In the genomic region with DNA sequence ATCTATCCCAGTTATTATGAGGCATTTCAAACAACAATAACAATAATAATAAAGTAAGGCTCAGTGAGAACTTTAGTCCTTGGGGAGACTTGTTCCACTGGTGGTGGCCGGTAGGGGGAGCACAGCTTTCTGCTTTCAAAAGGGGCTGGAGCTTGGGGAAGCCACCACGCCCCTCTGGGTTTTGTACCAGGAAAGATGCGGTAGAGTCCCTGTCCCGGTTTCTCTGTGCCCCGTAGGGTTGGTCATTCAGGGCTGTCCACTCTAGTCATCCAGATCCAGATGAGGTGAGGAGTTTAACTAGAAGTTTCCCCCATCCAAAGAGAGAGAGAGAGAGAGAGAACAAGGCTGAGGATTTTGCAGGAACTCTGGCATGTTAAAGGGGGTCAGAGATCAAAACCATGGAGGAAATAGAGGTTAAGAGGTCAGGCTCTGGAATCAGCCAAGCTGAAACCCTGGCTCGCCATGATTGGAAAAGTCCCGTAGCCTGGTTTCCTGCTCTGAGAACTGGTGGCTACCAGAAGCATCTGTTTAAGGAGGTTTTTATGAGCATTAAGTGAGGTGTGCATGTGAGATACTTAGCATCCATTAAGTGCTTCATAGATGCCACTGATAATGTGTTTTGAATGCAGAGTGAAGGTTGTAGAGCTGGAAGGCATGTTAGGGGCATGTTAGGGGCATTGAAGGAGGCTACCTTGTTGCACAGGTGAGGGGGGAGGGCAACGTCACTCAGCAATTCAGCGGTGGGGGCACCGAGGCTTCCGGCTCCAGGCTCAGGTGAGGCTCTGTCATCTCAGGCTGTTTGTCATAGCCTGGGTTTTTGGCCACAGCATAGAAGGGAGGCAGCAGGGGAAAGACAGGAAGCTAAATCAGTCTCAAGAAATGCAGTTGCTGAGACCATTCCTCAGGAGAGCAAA, we compare ENCODE assay signal across 8 cellular contexts.
DNase-seq lines count a peak whose midpoint lies in the region; ATAC-seq and TF ChIP-seq lines count a peak whose summit lies in the region.

No MANE protein-coding gene starts in this region.

- no peaks in the 10 kb centered on the region for H3K4me1 Mint-ChIP-seq in Caco-2 (ENCODE audit: low read depth, unreplicated experiment)
- peaks cover 2% of the 10 kb centered on the region for H3K4me1 Mint-ChIP-seq in mesothelial cell of epicardium

- no peaks in the 10 kb centered on the region for H3K36me3 ChIP-seq in Caco-2 (ENCODE audit: control insufficient read depth, insufficient read depth, low read length)

- intact Hi-C loops in Caco-2 (cut with micrococcal nuclease; ENCODE audit: unreplicated experiment): no loop called here

- no TSS peak for BruUV-seq in Caco-2 (replicated peaks; lab: Mats Ljungman, UMichigan)

- H3K27ac Mint-ChIP-seq in Caco-2 (ENCODE audit: unreplicated experiment) (no peak overlapping the region), mesothelial cell of epicardium (no peak overlapping the region)

- no peaks in the 10 kb centered on the region for H3K4me1 ChIP-seq in Caco-2

- POLR2A ChIA-PET in Caco-2 (lab: Charles Lee): no interaction called here

- H3K27me3 Mint-ChIP-seq in Caco-2 (ENCODE audit: insufficient read depth, unreplicated experiment) (peaks cover 18% of the 10 kb centered on the region), mesothelial cell of epicardium (ENCODE audit: low read depth) (peaks cover 11% of the 10 kb centered on the region)

- H3K4me3 ChIP-seq in Caco-2 (ENCODE audit: low read depth, low read length): no peak overlapping the region
- H3K4me3 ChIP-seq in cardiac fibroblast (replicated peaks in 1 of 2; ENCODE audit: low read depth in 2 of 2, low read length in 2 of 2): no peak overlapping the region

- peak; percentile 73 to 76 for TF ChIP-seq CTCF in Caco-2 (IDR thresholded peaks at IDR 0.05; ENCODE audit: insufficient read depth in 1 of 2, low read depth in 1 of 2, low read length in 1 of 2, severe bottlenecking in 1 of 2, unreplicated experiment in 1 of 2)
- TF ChIP-seq CTCF in cardiac fibroblast (IDR thresholded peaks at IDR 0.05; ENCODE audit: low read depth, low read length): peak; percentile 75
- peak; percentile 78 for TF ChIP-seq CTCF in mesothelial cell of epicardium (IDR thresholded peaks at IDR 0.05; ENCODE audit: unreplicated experiment)

- CTCF ChIA-PET in Caco-2 (lab: Charles Lee): interaction anchor here (0.9 to 1.0 kb wide), 3 partner anchors 12 to 604 kb away, joined by 3 to 8 read pairs (median 3); no protein-coding TSS in a partner anchor

- peak; percentile 69 to 70 for DNase-seq in Caco-2
- peak; percentile 48 to 62 for DNase-seq in cardiac fibroblast (ENCODE audit: low read depth in 2 of 2)
- DNase-seq in mesothelial cell of epicardium (ENCODE audit: low spot score in 2 of 2, unreplicated experiment in 2 of 2): peak in 1 of 2 experiments; percentile 63
- DNase-seq in NCI-H1092 treated with DMSO at 0.1 percent for 48 hours (lab: John Stamatoyannopoulos, UW): no peak
- DNase-seq in NCI-H524 treated with DMSO at 0.1 percent for 48 hours (lab: John Stamatoyannopoulos, UW): no peak

- ATAC-seq in GM19324 (IDR thresholded peaks at IDR 0.05; ENCODE audit: low FRiP score, unreplicated experiment) (peak; percentile 57), HG03378 (IDR thresholded peaks at IDR 0.05; ENCODE audit: unreplicated experiment) (peak; percentile 74), SK-N-SH treated with all-trans-retinoic acid at 6 μM for 48 hours (peak; percentile 77)

- no peaks in the 10 kb centered on the region for H3K9me3 ChIP-seq in Caco-2

- H3K36me3 Mint-ChIP-seq in Caco-2 (ENCODE audit: insufficient read depth, unreplicated experiment): peaks cover 5% of the 10 kb centered on the region
- no peaks in the 10 kb centered on the region for H3K36me3 Mint-ChIP-seq in mesothelial cell of epicardium

- no peak overlapping the region for H3K4me3 Mint-ChIP-seq in Caco-2 (ENCODE audit: unreplicated experiment)
- no peak overlapping the region for H3K4me3 Mint-ChIP-seq in mesothelial cell of epicardium

- no peaks in the 10 kb centered on the region for H3K27me3 ChIP-seq in Caco-2 (replicated peaks; ENCODE audit: control insufficient read depth, insufficient read depth, low read length)

- H3K9me3 Mint-ChIP-seq in Caco-2 (ENCODE audit: unreplicated experiment): no peaks in the 10 kb centered on the region
- H3K9me3 Mint-ChIP-seq in mesothelial cell of epicardium: no peaks in the 10 kb centered on the region

TF ChIP-seq in SK-N-SH treated with all-trans-retinoic acid at 6 μM for 48 hours, 23 proteins besides CTCF, POLR2A, EP300 and RAD21:
- TF ChIP-seq SNAI2 (CRISPR knock-in tag; IDR thresholded peaks at IDR 0.05): no peak
- TF ChIP-seq ZNF8 (CRISPR knock-in tag; IDR thresholded peaks at IDR 0.05): no peak
- TF ChIP-seq ZNF70 (CRISPR knock-in tag; IDR thresholded peaks at IDR 0.05): no peak
- no peak for TF ChIP-seq PPARA (CRISPR knock-in tag; IDR thresholded peaks at IDR 0.05; ENCODE audit: borderline replicate concordance)
- no peak for TF ChIP-seq ZC3H10 (CRISPR knock-in tag; IDR thresholded peaks at IDR 0.05)
- TF ChIP-seq OSR1 (CRISPR knock-in tag; IDR thresholded peaks at IDR 0.05): no peak
- TF ChIP-seq, protein P1, sequence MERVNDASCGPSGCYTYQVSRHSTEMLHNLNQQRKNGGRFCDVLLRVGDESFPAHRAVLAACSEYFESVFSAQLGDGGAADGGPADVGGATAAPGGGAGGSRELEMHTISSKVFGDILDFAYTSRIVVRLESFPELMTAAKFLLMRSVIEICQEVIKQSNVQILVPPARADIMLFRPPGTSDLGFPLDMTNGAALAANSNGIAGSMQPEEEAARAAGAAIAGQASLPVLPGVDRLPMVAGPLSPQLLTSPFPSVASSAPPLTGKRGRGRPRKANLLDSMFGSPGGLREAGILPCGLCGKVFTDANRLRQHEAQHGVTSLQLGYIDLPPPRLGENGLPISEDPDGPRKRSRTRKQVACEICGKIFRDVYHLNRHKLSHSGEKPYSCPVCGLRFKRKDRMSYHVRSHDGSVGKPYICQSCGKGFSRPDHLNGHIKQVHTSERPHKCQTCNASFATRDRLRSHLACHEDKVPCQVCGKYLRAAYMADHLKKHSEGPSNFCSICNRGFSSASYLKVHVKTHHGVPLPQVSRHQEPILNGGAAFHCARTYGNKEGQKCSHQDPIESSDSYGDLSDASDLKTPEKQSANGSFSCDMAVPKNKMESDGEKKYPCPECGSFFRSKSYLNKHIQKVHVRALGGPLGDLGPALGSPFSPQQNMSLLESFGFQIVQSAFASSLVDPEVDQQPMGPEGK (CRISPR knock-in tag; IDR thresholded peaks at IDR 0.05; ENCODE audit: borderline replicate concordance): no peak
- no peak for TF ChIP-seq ZNF565 (CRISPR knock-in tag; conservative IDR thresholded peaks at IDR 0.05; ENCODE audit: low read depth)
- TF ChIP-seq CSDC2 (CRISPR knock-in tag; IDR thresholded peaks at IDR 0.05): no peak
- TF ChIP-seq ESRRG (CRISPR knock-in tag; IDR thresholded peaks at IDR 0.05): no peak
- no peak for TF ChIP-seq ARNTL (CRISPR knock-in tag; IDR thresholded peaks at IDR 0.05; ENCODE audit: borderline replicate concordance, low read depth)
- TF ChIP-seq ISL1 (CRISPR knock-in tag; IDR thresholded peaks at IDR 0.05): no peak
- no peak for TF ChIP-seq ZFP3 (CRISPR knock-in tag; IDR thresholded peaks at IDR 0.05)
- no peak for TF ChIP-seq TCF4 (CRISPR knock-in tag; IDR thresholded peaks at IDR 0.05; ENCODE audit: borderline replicate concordance)
- TF ChIP-seq GLIS3 (CRISPR knock-in tag; IDR thresholded peaks at IDR 0.05): no peak
- TF ChIP-seq, protein P2, sequence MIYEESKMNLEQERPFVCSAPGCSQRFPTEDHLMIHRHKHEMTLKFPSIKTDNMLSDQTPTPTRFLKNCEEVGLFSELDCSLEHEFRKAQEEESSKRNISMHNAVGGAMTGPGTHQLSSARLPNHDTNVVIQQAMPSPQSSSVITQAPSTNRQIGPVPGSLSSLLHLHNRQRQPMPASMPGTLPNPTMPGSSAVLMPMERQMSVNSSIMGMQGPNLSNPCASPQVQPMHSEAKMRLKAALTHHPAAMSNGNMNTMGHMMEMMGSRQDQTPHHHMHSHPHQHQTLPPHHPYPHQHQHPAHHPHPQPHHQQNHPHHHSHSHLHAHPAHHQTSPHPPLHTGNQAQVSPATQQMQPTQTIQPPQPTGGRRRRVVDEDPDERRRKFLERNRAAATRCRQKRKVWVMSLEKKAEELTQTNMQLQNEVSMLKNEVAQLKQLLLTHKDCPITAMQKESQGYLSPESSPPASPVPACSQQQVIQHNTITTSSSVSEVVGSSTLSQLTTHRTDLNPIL (CRISPR knock-in tag; IDR thresholded peaks at IDR 0.05; ENCODE audit: low read depth): no peak
- no peak for TF ChIP-seq ZFP30 (CRISPR knock-in tag; IDR thresholded peaks at IDR 0.05)
- TF ChIP-seq, protein P3, sequence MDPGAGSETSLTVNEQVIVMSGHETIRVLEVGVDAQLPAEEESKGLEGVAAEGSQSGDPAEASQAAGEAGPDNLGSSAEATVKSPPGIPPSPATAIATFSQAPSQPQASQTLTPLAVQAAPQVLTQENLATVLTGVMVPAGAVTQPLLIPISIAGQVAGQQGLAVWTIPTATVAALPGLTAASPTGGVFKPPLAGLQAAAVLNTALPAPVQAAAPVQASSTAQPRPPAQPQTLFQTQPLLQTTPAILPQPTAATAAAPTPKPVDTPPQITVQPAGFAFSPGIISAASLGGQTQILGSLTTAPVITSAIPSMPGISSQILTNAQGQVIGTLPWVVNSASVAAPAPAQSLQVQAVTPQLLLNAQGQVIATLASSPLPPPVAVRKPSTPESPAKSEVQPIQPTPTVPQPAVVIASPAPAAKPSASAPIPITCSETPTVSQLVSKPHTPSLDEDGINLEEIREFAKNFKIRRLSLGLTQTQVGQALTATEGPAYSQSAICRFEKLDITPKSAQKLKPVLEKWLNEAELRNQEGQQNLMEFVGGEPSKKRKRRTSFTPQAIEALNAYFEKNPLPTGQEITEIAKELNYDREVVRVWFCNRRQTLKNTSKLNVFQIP (CRISPR knock-in tag; IDR thresholded peaks at IDR 0.05; ENCODE audit: borderline replicate concordance, low read depth): no peak
- TF ChIP-seq TOX (CRISPR knock-in tag; IDR thresholded peaks at IDR 0.05; ENCODE audit: borderline replicate concordance): no peak
- TF ChIP-seq RARB (CRISPR knock-in tag; IDR thresholded peaks at IDR 0.05): no peak
TF ChIP-seq in SK-N-SH treated with all-trans-retinoic acid at 6 μM for 48 hours: peak in this region for 0.

Comparison
In these comparisons a context has a peak if more than half of its experiments do, and no peak if none do; other contexts are left out.
1. DNase-seq: peak in Caco-2 (2 of 2) and cardiac fibroblast (2 of 2); none in NCI-H1092 treated with DMSO at 0.1 percent for 48 hours (single experiment) and NCI-H524 treated with DMSO at 0.1 percent for 48 hours (single experiment).
2. Peak in every context shown above with its lines, with median percentiles within 50 percentile points of each other: CTCF ChIP-seq and ATAC-seq.